1 cellular context compared by ENCODE assay signal in genomic region chr22:42615092-42615859, GRCh38.
A peak's percentile ranks its signal among the peaks of the same experiment; 100 is the strongest.
TF ChIP-seq lines count a peak whose summit lies in the region.

No MANE protein-coding gene starts in this region.

TF ChIP-seq in HEK293, 187 proteins besides CTCF, POLR2A, EP300 and RAD21 (continued from another document):
- peak; percentile 63; the same call in 1 of the 2 replicates for TF ChIP-seq HOXD13 (CRISPR knock-in tag; IDR thresholded peaks at IDR 0.05; ENCODE audit: borderline replicate concordance)
- peak; percentile 48 for TF ChIP-seq GLIS1 (tag by site-specific recombination; IDR thresholded peaks at IDR 0.05)
- no peak for TF ChIP-seq ZNF707 (tag by site-specific recombination; IDR thresholded peaks at IDR 0.05)
- peak; percentile 94 for TF ChIP-seq BCL11B (tag by site-specific recombination; IDR thresholded peaks at IDR 0.05; ENCODE audit: low read depth)
- no peak for TF ChIP-seq ZNF623 (tag by site-specific recombination; IDR thresholded peaks at IDR 0.05)
- no peak for TF ChIP-seq ZNF266 (tag by site-specific recombination; IDR thresholded peaks at IDR 0.05; ENCODE audit: low read depth)
- TF ChIP-seq ZNF521 (tag by site-specific recombination; IDR thresholded peaks at IDR 0.05) = no peak
- peak; percentile 80; the same call in 1 of the 2 replicates for TF ChIP-seq GLI4 (tag by site-specific recombination; IDR thresholded peaks at IDR 0.05)
- peak; percentile 75; the same call in 1 of the 2 replicates for TF ChIP-seq ZXDB (tag by site-specific recombination; IDR thresholded peaks at IDR 0.05)
- peak; percentile 92 for TF ChIP-seq ZNF366 (tag by site-specific recombination; conservative IDR thresholded peaks at IDR 0.05)
- no peak for TF ChIP-seq ZNF596 (tag by site-specific recombination; IDR thresholded peaks at IDR 0.05)
- TF ChIP-seq ZNF580 (tag by site-specific recombination; IDR thresholded peaks at IDR 0.05) = peak; percentile 5; the same call in 1 of the 2 replicates
- TF ChIP-seq, protein P1, sequence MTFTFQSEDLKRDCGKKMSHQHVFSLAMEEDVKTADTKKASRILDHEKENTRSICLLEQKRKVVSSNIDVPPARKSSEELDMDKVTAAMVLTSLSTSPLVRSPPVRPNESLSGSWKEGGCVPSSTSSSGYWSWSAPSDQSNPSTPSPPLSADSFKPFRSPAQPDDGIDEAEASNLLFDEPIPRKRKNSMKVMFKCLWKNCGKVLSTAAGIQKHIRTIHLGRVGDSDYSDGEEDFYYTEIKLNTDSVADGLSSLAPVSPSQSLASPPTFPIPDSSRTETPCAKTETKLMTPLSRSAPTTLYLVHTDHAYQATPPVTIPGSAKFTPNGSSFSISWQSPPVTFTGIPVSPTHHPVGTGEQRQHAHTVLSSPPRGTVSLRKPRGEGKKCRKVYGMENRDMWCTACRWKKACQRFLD (tag by site-specific recombination; IDR thresholded peaks at IDR 0.05) = no peak
- no peak for TF ChIP-seq ZNF514 (tag by site-specific recombination; IDR thresholded peaks at IDR 0.05)
- no peak; the same call in 1 of the 2 replicates for TF ChIP-seq ZBTB7A (tag by site-specific recombination; IDR thresholded peaks at IDR 0.05; ENCODE audit: low read depth)
- TF ChIP-seq ZNF76 (tag by site-specific recombination; IDR thresholded peaks at IDR 0.05; ENCODE audit: borderline replicate concordance, low read depth) = no peak
- TF ChIP-seq ZNF558 (tag by site-specific recombination; IDR thresholded peaks at IDR 0.05) = peak; percentile 49; the same call in 1 of the 2 replicates
- no peak for TF ChIP-seq ZNF202 (tag by site-specific recombination; IDR thresholded peaks at IDR 0.05; ENCODE audit: borderline replicate concordance)
- no peak for TF ChIP-seq ZNF138 (tag by site-specific recombination; IDR thresholded peaks at IDR 0.05; ENCODE audit: borderline replicate concordance)
- no peak for TF ChIP-seq ZNF830 (tag by site-specific recombination; IDR thresholded peaks at IDR 0.05; ENCODE audit: low read depth)
- no peak for TF ChIP-seq SALL2 (tag by site-specific recombination; IDR thresholded peaks at IDR 0.05; ENCODE audit: borderline replicate concordance)
- no peak; the same call in 1 of the 2 replicates for TF ChIP-seq BCL11A (tag by site-specific recombination; IDR thresholded peaks at IDR 0.05; ENCODE audit: low read depth)
- TF ChIP-seq ZNF433 (tag by site-specific recombination; IDR thresholded peaks at IDR 0.05; ENCODE audit: low read depth) = no peak
- 0 out of 2 replicates have a peak, but pooled peaks have one; percentile 56 for TF ChIP-seq ZNF792 (tag by site-specific recombination; IDR thresholded peaks at IDR 0.05)
- TF ChIP-seq ZNF785 (tag by site-specific recombination; IDR thresholded peaks at IDR 0.05) = peak; percentile 21; the same call in 1 of the 2 replicates
- 0 out of 2 replicates have a peak, but pooled peaks have one; percentile 17 for TF ChIP-seq ZNF791 (tag by site-specific recombination; IDR thresholded peaks at IDR 0.05)
- peak; percentile 75 for TF ChIP-seq MZF1 (tag by site-specific recombination; IDR thresholded peaks at IDR 0.05; ENCODE audit: borderline replicate concordance)
- no peak for TF ChIP-seq MEIS1 (CRISPR knock-in tag; IDR thresholded peaks at IDR 0.05; ENCODE audit: borderline replicate concordance)
- peak; percentile 67; the same call in 1 of the 2 replicates for TF ChIP-seq IKZF3 (tag by site-specific recombination; IDR thresholded peaks at IDR 0.05)
- TF ChIP-seq, protein P2, sequence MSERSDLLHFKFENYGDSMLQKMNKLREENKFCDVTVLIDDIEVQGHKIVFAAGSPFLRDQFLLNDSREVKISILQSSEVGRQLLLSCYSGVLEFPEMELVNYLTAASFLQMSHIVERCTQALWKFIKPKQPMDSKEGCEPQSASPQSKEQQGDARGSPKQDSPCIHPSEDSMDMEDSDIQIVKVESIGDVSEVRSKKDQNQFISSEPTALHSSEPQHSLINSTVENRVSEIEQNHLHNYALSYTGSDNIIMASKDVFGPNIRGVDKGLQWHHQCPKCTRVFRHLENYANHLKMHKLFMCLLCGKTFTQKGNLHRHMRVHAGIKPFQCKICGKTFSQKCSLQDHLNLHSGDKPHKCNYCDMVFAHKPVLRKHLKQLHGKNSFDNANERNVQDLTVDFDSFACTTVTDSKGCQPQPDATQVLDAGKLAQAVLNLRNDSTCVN (tag by site-specific recombination; optimal IDR thresholded peaks at IDR 0.05) = no peak
- TF ChIP-seq, protein P3, sequence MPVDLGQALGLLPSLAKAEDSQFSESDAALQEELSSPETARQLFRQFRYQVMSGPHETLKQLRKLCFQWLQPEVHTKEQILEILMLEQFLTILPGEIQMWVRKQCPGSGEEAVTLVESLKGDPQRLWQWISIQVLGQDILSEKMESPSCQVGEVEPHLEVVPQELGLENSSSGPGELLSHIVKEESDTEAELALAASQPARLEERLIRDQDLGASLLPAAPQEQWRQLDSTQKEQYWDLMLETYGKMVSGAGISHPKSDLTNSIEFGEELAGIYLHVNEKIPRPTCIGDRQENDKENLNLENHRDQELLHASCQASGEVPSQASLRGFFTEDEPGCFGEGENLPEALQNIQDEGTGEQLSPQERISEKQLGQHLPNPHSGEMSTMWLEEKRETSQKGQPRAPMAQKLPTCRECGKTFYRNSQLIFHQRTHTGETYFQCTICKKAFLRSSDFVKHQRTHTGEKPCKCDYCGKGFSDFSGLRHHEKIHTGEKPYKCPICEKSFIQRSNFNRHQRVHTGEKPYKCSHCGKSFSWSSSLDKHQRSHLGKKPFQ (tag by site-specific recombination; IDR thresholded peaks at IDR 0.05) = peak; percentile 63
- TF ChIP-seq ZFP3 (tag by site-specific recombination; IDR thresholded peaks at IDR 0.05; ENCODE audit: low read depth) = 0 out of 2 replicates have a peak, but pooled peaks have one; percentile 11
- TF ChIP-seq OSR2 (tag by site-specific recombination; IDR thresholded peaks at IDR 0.05) = no peak
- no peak for TF ChIP-seq ZNF701 (tag by site-specific recombination; IDR thresholded peaks at IDR 0.05)
- peak; percentile 81; the same call in 1 of the 2 replicates for TF ChIP-seq ZNF768 (tag by site-specific recombination; IDR thresholded peaks at IDR 0.05)
- TF ChIP-seq ZNF10 (tag by site-specific recombination; IDR thresholded peaks at IDR 0.05) = no peak
- TF ChIP-seq PRDM4 (tag by site-specific recombination; IDR thresholded peaks at IDR 0.05) = peak; percentile 99
- peak; percentile 42; the same call in 1 of the 2 replicates for TF ChIP-seq ZNF146 (tag by site-specific recombination; IDR thresholded peaks at IDR 0.05)
- TF ChIP-seq ZNF530 (tag by site-specific recombination; IDR thresholded peaks at IDR 0.05; ENCODE audit: low read depth) = no peak
- TF ChIP-seq ZNF121 (tag by site-specific recombination; IDR thresholded peaks at IDR 0.05) = peak; percentile 24; the same call in 1 of the 2 replicates
- TF ChIP-seq, protein P4, sequence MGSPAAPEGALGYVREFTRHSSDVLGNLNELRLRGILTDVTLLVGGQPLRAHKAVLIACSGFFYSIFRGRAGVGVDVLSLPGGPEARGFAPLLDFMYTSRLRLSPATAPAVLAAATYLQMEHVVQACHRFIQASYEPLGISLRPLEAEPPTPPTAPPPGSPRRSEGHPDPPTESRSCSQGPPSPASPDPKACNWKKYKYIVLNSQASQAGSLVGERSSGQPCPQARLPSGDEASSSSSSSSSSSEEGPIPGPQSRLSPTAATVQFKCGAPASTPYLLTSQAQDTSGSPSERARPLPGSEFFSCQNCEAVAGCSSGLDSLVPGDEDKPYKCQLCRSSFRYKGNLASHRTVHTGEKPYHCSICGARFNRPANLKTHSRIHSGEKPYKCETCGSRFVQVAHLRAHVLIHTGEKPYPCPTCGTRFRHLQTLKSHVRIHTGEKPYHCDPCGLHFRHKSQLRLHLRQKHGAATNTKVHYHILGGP (tag by site-specific recombination; IDR thresholded peaks at IDR 0.05) = peak; percentile 57
- TF ChIP-seq ZNF645 (tag by site-specific recombination; IDR thresholded peaks at IDR 0.05) = 0 out of 2 replicates have a peak, but pooled peaks have one; percentile 41
- TF ChIP-seq ZBTB8A (tag by site-specific recombination; IDR thresholded peaks at IDR 0.05) = peak; percentile 96
- TF ChIP-seq, protein P5, sequence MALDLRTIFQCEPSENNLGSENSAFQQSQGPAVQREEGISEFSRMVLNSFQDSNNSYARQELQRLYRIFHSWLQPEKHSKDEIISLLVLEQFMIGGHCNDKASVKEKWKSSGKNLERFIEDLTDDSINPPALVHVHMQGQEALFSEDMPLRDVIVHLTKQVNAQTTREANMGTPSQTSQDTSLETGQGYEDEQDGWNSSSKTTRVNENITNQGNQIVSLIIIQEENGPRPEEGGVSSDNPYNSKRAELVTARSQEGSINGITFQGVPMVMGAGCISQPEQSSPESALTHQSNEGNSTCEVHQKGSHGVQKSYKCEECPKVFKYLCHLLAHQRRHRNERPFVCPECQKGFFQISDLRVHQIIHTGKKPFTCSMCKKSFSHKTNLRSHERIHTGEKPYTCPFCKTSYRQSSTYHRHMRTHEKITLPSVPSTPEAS (tag by site-specific recombination; IDR thresholded peaks at IDR 0.05) = no peak
